ENCODE assay signal across 23 cellular contexts in the genomic region with DNA sequence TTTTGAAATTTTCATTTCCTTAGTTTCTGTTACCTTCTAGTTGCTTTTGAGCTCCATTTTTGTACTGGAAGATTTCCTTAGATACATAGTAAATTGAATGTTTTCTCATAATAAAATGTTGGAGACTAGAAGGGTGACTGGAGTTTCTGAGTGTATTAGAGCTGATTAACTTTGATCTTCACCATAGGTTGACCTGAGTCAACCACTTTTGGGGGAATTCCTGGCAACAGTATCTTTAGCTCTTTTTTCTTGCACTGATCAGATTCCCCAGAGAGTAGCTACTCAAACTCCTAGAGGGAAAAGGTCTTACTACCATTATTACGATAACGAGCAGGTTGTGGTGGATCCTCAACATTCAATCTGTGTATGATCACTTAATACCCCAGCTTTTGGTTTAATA.
"Had no signal": no experiment of that assay in that cellular context is flagged by ENCODE, and none has a peak within 500 bp of the region (broad histone marks: within the 10 kb centered on the region; RNA-seq: fewer than 3 reads in every experiment).

No MANE protein-coding gene starts in this region.

- H3K4me1 ChIP-seq: left lung, lower lobe of right lung, parathyroid adenoma, right atrium auricular region, right lobe of liver, tibial nerve, uterus had no signal

- H3K36me3 ChIP-seq: left lung, lower lobe of right lung, right atrium auricular region, right lobe of liver, tibial nerve, uterus had no signal

- ATAC-seq: left colon; left lung; lower lobe of right lung; naive thymus-derived CD8-positive, alpha-beta T cell; right lobe of liver; stimulated activated memory B cell treated with anti-CD40 and anti-IgM and Interleukin-4, amounts not matched to agents 10 μg/mL and 1 μg/mL and 100 μg/mL, for 72 hours; stimulated activated naive CD8-positive, alpha-beta T cell treated with anti-CD3 and anti-CD28 coated beads, Interleukin-15, amount 100 ng/mL, for 72 hours had no signal

- H3K9me3 ChIP-seq: lower lobe of right lung, right atrium auricular region, right lobe of liver, tibial nerve, uterus had no signal

- H3K4me3 ChIP-seq: left lung, lower lobe of right lung, right atrium auricular region, right lobe of liver, smooth muscle cell, tibial nerve, uterus had no signal

- H3K27me3 ChIP-seq: left lung, right atrium auricular region, right lobe of liver, tibial nerve, uterus had no signal

- H3K27ac ChIP-seq: left lung, lower lobe of right lung, parathyroid adenoma, right atrium auricular region, right lobe of liver, tibial nerve, uterus had no signal

- FAIRE-seq: islet of Langerhans, kidney had no signal

- DNase-seq: immature natural killer cell; kidney; left colon; left lung; lower lobe of right lung; mesenchymal stem cell; naive thymus-derived CD8-positive, alpha-beta T cell; occipital lobe; right lobe of liver; stimulated activated CD4-positive, alpha-beta T cell treated with anti-CD3 and anti-CD28 coated beads, Interleukin-1b, Interleukin-23, amount 100 ng/mL, for 48 hours; stimulated activated CD4-positive, alpha-beta T cell treated with anti-CD3 and anti-CD28 coated beads, Interleukin-2, amount 100 ng/mL, for 48 hours; stimulated activated CD4-positive, alpha-beta T cell treated with anti-CD3 and anti-CD28 coated beads, Interleukin-4, amount 100 ng/mL, for 4 hours; stimulated activated CD8-positive, alpha-beta memory T cell treated with anti-CD3 and anti-CD28 coated beads, Interleukin-4, amount 100 ng/mL, for 48 hours; stimulated activated naive CD4-positive, alpha-beta T cell treated with Interleukin-2 at 50 U/mL for 16 hours; stimulated activated naive CD8-positive, alpha-beta T cell treated with anti-CD3 and anti-CD28 coated beads, Interleukin-15, amount 100 ng/mL, for 72 hours; substantia nigra; uterus had no signal
